32 cellular contexts compared by ENCODE assay signal in genomic region chr3:189547448-189547847, GRCh38.
DNase-seq lines count a peak whose midpoint lies in the region; ATAC-seq, FAIRE-seq and TF ChIP-seq lines count a peak whose summit lies in the region.
"Had no signal": no experiment of that assay in that cellular context is flagged by ENCODE, and none has a peak within 500 bp of the region (broad histone marks: within the 10 kb centered on the region; RNA-seq: fewer than 3 reads in every experiment).

No MANE protein-coding gene starts in this region.

- no TSS peak for BruUV-seq in HepG2 (replicated peaks; lab: Mats Ljungman, UMichigan)

- peak overlapping the region; percentile 20 to 76 for H3K27ac ChIP-seq in liver (ENCODE audit: low read depth in 1 of 2, low read length in 2 of 2)
- no peak overlapping the region for H3K27ac ChIP-seq in HepG2 (ENCODE audit: extremely low read length, insufficient read depth, low read length)
- H3K27ac ChIP-seq in right lobe of liver: peak overlapping the region; percentile 29 to 90 (median 67)
- H3K27ac ChIP-seq: 22Rv1; A549; BLaER1; BLaER1 treated with 17β-estradiol and CSF1 and Interleukin-3, amounts not matched to agents 10 nM and 100 nM; C4-2B had no signal

- H4K20me1 ChIP-seq in HepG2 (ENCODE audit: insufficient read depth, low read length): no peaks in the 10 kb centered on the region
- H4K20me1 ChIP-seq: BLaER1; BLaER1 treated with 17β-estradiol and CSF1 and Interleukin-3, amounts not matched to agents 10 nM and 100 nM had no signal

- TF ChIP-seq EP300 in HepG2 (IDR thresholded peaks at IDR 0.05; ENCODE audit: low read depth in 2 of 2, low read length in 2 of 2): no peak
- no peak for TF ChIP-seq EP300 in HepG2 (CRISPR knock-in tag; IDR thresholded peaks at IDR 0.05; ENCODE audit: borderline replicate concordance)

- TF ChIP-seq RAD21 in liver (IDR thresholded peaks at IDR 0.05) (peak in 1 of 2 donors; percentile 4), HepG2 (CRISPR knock-in tag; IDR thresholded peaks at IDR 0.05) (no peak)

- CTCF ChIA-PET in HepG2 (lab: Yijun Ruan, JAX; ENCODE audit: low intra/inter-chr PET ratio, low total read pairs): no interaction called here

- TF ChIP-seq POLR2A in HepG2 (IDR thresholded peaks at IDR 0.05; ENCODE audit: insufficient read depth in 1 of 2, low read depth in 2 of 2, low read length in 2 of 2) (no peak), right lobe of liver (IDR thresholded peaks at IDR 0.05) (no peak), GM12891 (IDR thresholded peaks at IDR 0.05; ENCODE audit: low read depth, low read length) (no peak)

- H3K9me3 ChIP-seq in liver (ENCODE audit: control insufficient read depth in 4 of 4, low read length in 3 of 4) (peaks cover 0 to 8% (median 2%) of the 10 kb centered on the region in 4 donors), HepG2 (ENCODE audit: low read length) (peaks cover 5% of the 10 kb centered on the region), right lobe of liver (peaks cover 0 to 4% (median 0%) of the 10 kb centered on the region in 4 donors)
- H3K9me3 ChIP-seq: BE2C had no signal

- no peaks in the 10 kb centered on the region for H3K79me2 ChIP-seq in HepG2 (ENCODE audit: insufficient read depth, low read length)

- no peak overlapping the region for H2AFZ ChIP-seq in HepG2 (ENCODE audit: low read length)

- intact Hi-C loops in HepG2 (cut with micrococcal nuclease; ENCODE audit: unreplicated experiment) (no loop called here), right lobe of liver (cut with DNase I) (no loop called here)

- no peaks in the 10 kb centered on the region for H3K36me3 ChIP-seq in liver (ENCODE audit: control insufficient read depth in 4 of 4, insufficient read depth in 3 of 4, low read depth in 1 of 4, low read length in 3 of 4)
- H3K36me3 ChIP-seq in HepG2 (replicated peaks in 1 of 2; ENCODE audit: control insufficient read depth in 1 of 2, insufficient read depth in 2 of 2, low read length in 2 of 2): no peaks in the 10 kb centered on the region
- no peaks in the 10 kb centered on the region for H3K36me3 ChIP-seq in right lobe of liver
- H3K36me3 ChIP-seq: BE2C; BLaER1; BLaER1 treated with 17β-estradiol and CSF1 and Interleukin-3, amounts not matched to agents 10 nM and 100 nM had no signal

- DNase-seq in HepG2 (ENCODE audit: low spot score) (no peak), left lobe of liver (ENCODE audit: low spot score) (no peak), right lobe of liver (no peak), GM12891 (ENCODE audit: insufficient read length, low spot score) (no peak), A172 (ENCODE audit: low spot score) (no peak)
- DNase-seq: 8988T; ACHN; AML-193; BE2C; C1 segment of cervical spinal cord; Caco-2; Calu3; CD4-positive, alpha-beta memory T cell; CD4-positive, alpha-beta T cell; CD4-positive, CD25-positive, alpha-beta regulatory T cell; CD8-positive, alpha-beta memory T cell; CD8-positive, alpha-beta T cell; COR-L47; DMS 273 treated with DMSO at 0.1 percent for 48 hours; DMS153; DMS53; DMS79; DMS79 treated with DMSO at 0.1 percent for 48 hours; DND-41; EL had no signal

- POLR2A ChIA-PET in HepG2 (lab: Yijun Ruan, JAX): no interaction called here

- H3K9ac ChIP-seq in liver (ENCODE audit: low read depth in 1 of 2, low read length in 2 of 2): no peak overlapping the region
- H3K9ac ChIP-seq in HepG2 (ENCODE audit: insufficient read depth, low read depth, low read length): no peak overlapping the region
- H3K9ac ChIP-seq: BLaER1; BLaER1 treated with 17β-estradiol and CSF1 and Interleukin-3, amounts not matched to agents 10 nM and 100 nM had no signal

- H3K4me3 ChIP-seq in liver (ENCODE audit: low read depth in 1 of 3, low read length in 3 of 3): no peak overlapping the region
- no peak overlapping the region for H3K4me3 ChIP-seq in HepG2 (replicated peaks in 1 of 3; ENCODE audit: insufficient read depth in 1 of 3, low read depth in 2 of 3, low read length in 3 of 3)
- H3K4me3 ChIP-seq in right lobe of liver: no peak overlapping the region
- H3K4me3 ChIP-seq: A549; BLaER1; BLaER1 treated with 17β-estradiol and CSF1 and Interleukin-3, amounts not matched to agents 10 nM and 100 nM had no signal

- H3K4me2 ChIP-seq in HepG2 (ENCODE audit: low read depth, low read length): no peak overlapping the region
- H3K4me2 ChIP-seq: A549; BLaER1; BLaER1 treated with 17β-estradiol and CSF1 and Interleukin-3, amounts not matched to agents 10 nM and 100 nM had no signal

- in situ Hi-C loops in HepG2 (cut with HindIII; ENCODE audit: extremely low pct_ligation_motif_present, low pct_unique_long_range_greater_than_20kb): no loop called here

- H3K4me1 ChIP-seq in liver (ENCODE audit: control insufficient read depth in 4 of 4, insufficient read depth in 4 of 4, low read length in 3 of 4) (peaks cover 0 to 6% (median 4%) of the 10 kb centered on the region in 4 donors), HepG2 (ENCODE audit: insufficient read depth, low read length) (no peaks in the 10 kb centered on the region), right lobe of liver (peaks cover 0 to 12% (median 0%) of the 10 kb centered on the region in 4 donors)
- H3K4me1 ChIP-seq: A549; BE2C; BLaER1; BLaER1 treated with 17β-estradiol and CSF1 and Interleukin-3, amounts not matched to agents 10 nM and 100 nM; Caco-2 had no signal

- no peak for TF ChIP-seq CTCF in liver (IDR thresholded peaks at IDR 0.05; ENCODE audit: low read depth, low read length, missing input control)
- no peak for TF ChIP-seq CTCF in HepG2 (CRISPR knock-in tag; IDR thresholded peaks at IDR 0.05)
- TF ChIP-seq CTCF in right lobe of liver (IDR thresholded peaks at IDR 0.05): no peak

- H3K27me3 ChIP-seq in liver (ENCODE audit: control insufficient read depth in 4 of 4, insufficient read depth in 4 of 4, low read length in 3 of 4) (no peaks in the 10 kb centered on the region), HepG2 (ENCODE audit: control insufficient read depth in 1 of 2, insufficient read depth in 2 of 2, low read length in 2 of 2) (no peaks in the 10 kb centered on the region), right lobe of liver (no peaks in the 10 kb centered on the region)
- H3K27me3 ChIP-seq: BE2C; BLaER1; BLaER1 treated with 17β-estradiol and CSF1 and Interleukin-3, amounts not matched to agents 10 nM and 100 nM had no signal

- ATAC-seq in HepG2 (no peak), left lobe of liver (peak; percentile 77), right lobe of liver (peak; percentile 69 to 84 (median 82))
- ATAC-seq: A549; CD8-positive, alpha-beta T cell had no signal

- FAIRE-seq in HepG2 (lab: Jason Lieb, UNC): no peak
- no peak for FAIRE-seq in GM12891 (lab: Jason Lieb, UNC)
- FAIRE-seq: A549, D721Med had no signal

TF ChIP-seq in HepG2, 621 proteins besides CTCF, POLR2A, EP300 and RAD21:
- no peak for TF ChIP-seq BRCA1 (CRISPR knock-in tag; IDR thresholded peaks at IDR 0.05)
- no peak for TF ChIP-seq KLF13 (CRISPR knock-in tag; IDR thresholded peaks at IDR 0.05)
- TF ChIP-seq KDM5A (IDR thresholded peaks at IDR 0.05; ENCODE audit: borderline replicate concordance, low read length): no peak
- TF ChIP-seq ASH2L (IDR thresholded peaks at IDR 0.05; ENCODE audit: insufficient read length, low read depth, low read length): no peak
- no peak for TF ChIP-seq ZNF3 (CRISPR knock-in tag; IDR thresholded peaks at IDR 0.05)
- TF ChIP-seq SPEN (CRISPR knock-in tag; IDR thresholded peaks at IDR 0.05; ENCODE audit: low read depth): no peak
- TF ChIP-seq MTF2 (CRISPR knock-in tag; IDR thresholded peaks at IDR 0.05; ENCODE audit: borderline replicate concordance): no peak
- TF ChIP-seq, protein P1, sequence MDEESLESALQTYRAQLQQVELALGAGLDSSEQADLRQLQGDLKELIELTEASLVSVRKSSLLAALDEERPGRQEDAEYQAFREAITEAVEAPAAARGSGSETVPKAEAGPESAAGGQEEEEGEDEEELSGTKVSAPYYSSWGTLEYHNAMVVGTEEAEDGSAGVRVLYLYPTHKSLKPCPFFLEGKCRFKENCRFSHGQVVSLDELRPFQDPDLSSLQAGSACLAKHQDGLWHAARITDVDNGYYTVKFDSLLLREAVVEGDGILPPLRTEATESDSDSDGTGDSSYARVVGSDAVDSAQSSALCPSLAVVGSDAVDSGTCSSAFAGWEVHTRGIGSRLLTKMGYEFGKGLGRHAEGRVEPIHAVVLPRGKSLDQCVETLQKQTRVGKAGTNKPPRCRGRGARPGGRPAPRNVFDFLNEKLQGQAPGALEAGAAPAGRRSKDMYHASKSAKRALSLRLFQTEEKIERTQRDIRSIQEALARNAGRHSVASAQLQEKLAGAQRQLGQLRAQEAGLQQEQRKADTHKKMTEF (CRISPR knock-in tag; IDR thresholded peaks at IDR 0.05): no peak

TF ChIP-seq in GM12891, 5 proteins besides CTCF, POLR2A, EP300 and RAD21:
- TF ChIP-seq POLR2AphosphoS5 (IDR thresholded peaks at IDR 0.05; ENCODE audit: low read depth, low read length) (no peak), POU2F2 (IDR thresholded peaks at IDR 0.05; ENCODE audit: low read depth, low read length) (no peak), TAF1 (IDR thresholded peaks at IDR 0.05; ENCODE audit: low read depth, low read length) (no peak), SPI1 (IDR thresholded peaks at IDR 0.05; ENCODE audit: low read depth, low read length) (no peak), PAX5 (IDR thresholded peaks at IDR 0.05; ENCODE audit: insufficient read depth, low read length, severe bottlenecking) (no peak)
TF ChIP-seq in GM12891: peak in this region for 0.
